In genomic region chr15:45799508-45799907, GRCh38 we compare ENCODE assay signal across 15 cellular contexts.
DNase-seq lines count a peak whose midpoint lies in the region; ATAC-seq and TF ChIP-seq lines count a peak whose summit lies in the region.
"Had no signal": no experiment of that assay in that cellular context is flagged by ENCODE, and none has a peak within 500 bp of the region (broad histone marks: within the 10 kb centered on the region; RNA-seq: fewer than 3 reads in every experiment).

No MANE protein-coding gene starts in this region.

- peak overlapping the region; percentile 4; the same call in 1 of the 2 replicates for H3K4me2 ChIP-seq in BLaER1

- in situ Hi-C loops in GM13976 (cut with MboI; ENCODE audit: low sequenced_read_pairs, unreplicated experiment), result no loop called here

- DNase-seq in globus pallidus (ENCODE audit: low spot score) (no peak), GM13976 (ENCODE audit: low spot score) (no peak), SIG-M5 treated with dmso at 0.1 percent for 504 hours (lab: John Stamatoyannopoulos, UW; ENCODE audit: unreplicated experiment) (no peak)
- DNase-seq: activated CD4-positive, alpha-beta T cell treated with anti-CD3 and anti-CD28 coated beads for 48 hours; activated naive CD8-positive, alpha-beta T cell treated with anti-CD3 and anti-CD28 coated beads, Interleukin-2, amount 50 U/mL, for 24 hours; activated T-cell treated with anti-CD3 and anti-CD28 coated beads, Interleukin-2, amount 50 U/mL, for 1 hour; heart left ventricle; tibial artery had no signal

- H3K36me3 ChIP-seq in BLaER1, result no peaks in the 10 kb centered on the region
- H3K36me3 ChIP-seq: heart left ventricle, prostate gland, tibial artery had no signal

- no peak overlapping the region for H3K9ac ChIP-seq in BLaER1

- peak; percentile 39 for ATAC-seq in GM19043 (IDR thresholded peaks at IDR 0.05; ENCODE audit: low read depth, unreplicated experiment)
- peak; percentile 48 for ATAC-seq in HG02610 (IDR thresholded peaks at IDR 0.05; ENCODE audit: unreplicated experiment)
- peak; percentile 33 for ATAC-seq in HG03558 (IDR thresholded peaks at IDR 0.05; ENCODE audit: extremely low read depth, unreplicated experiment)
- ATAC-seq in HG03139 (IDR thresholded peaks at IDR 0.05; ENCODE audit: unreplicated experiment), result no peak
- ATAC-seq: activated naive CD8-positive, alpha-beta T cell treated with anti-CD3 and anti-CD28 coated beads, Interleukin-2, amount 50 U/mL, for 24 hours; heart left ventricle had no signal

- no peaks in the 10 kb centered on the region for H3K27me3 ChIP-seq in BLaER1
- H3K27me3 ChIP-seq: tibial artery had no signal

- no peak overlapping the region for H3K27ac ChIP-seq in BLaER1
- H3K27ac ChIP-seq: heart left ventricle, prostate gland, RWPE1, tibial artery had no signal

- TF ChIP-seq CTCF in GM13976 (IDR thresholded peaks at IDR 0.05; ENCODE audit: borderline replicate concordance, control extremely low read depth, extremely low read depth, insufficient read depth, missing control alignments), result no peak

- H3K9me3 ChIP-seq in BLaER1, result no peaks in the 10 kb centered on the region
- H3K9me3 ChIP-seq: heart left ventricle, prostate gland, tibial artery had no signal

- H3K4me1 ChIP-seq in BLaER1, result peaks cover 17% of the 10 kb centered on the region; the same call in 1 of the 2 replicates
- H3K4me1 ChIP-seq: heart left ventricle, tibial artery had no signal

- H3K4me3 ChIP-seq in BLaER1, result no peak overlapping the region
- H3K4me3 ChIP-seq: heart left ventricle, prostate gland, tibial artery had no signal

- no peaks in the 10 kb centered on the region for H4K20me1 ChIP-seq in BLaER1
